ENCODE assay signal across 23 cellular contexts in genomic region chr5:176384991-176385390, GRCh38. TPM values are rescaled to one million over a fixed set of nuclear protein-coding genes. Genes with fewer than 3 reads are reported as not detected.
DNase-seq lines count a peak whose midpoint lies in the region; ATAC-seq, FAIRE-seq and TF ChIP-seq lines count a peak whose summit lies in the region.
"Had no signal": no experiment of that assay in that cellular context is flagged by ENCODE, and none has a peak within 500 bp of the region (broad histone marks: within the 10 kb centered on the region; RNA-seq: fewer than 3 reads in every experiment).

No MANE protein-coding gene starts in this region.

- CTCF ChIA-PET in WTC11 (lab: Charles Lee): no interaction called here

- TF ChIP-seq CTCF in WTC11 (IDR thresholded peaks at IDR 0.05) (no peak), kidney (IDR thresholded peaks at IDR 0.05; ENCODE audit: borderline replicate concordance, extremely low read depth, insufficient read depth) (no peak)

- H3K4me1 Mint-ChIP-seq in WTC11: peaks cover 19% of the 10 kb centered on the region
- H3K4me1 Mint-ChIP-seq in stimulated activated effector memory CD8-positive, alpha-beta T cell treated with anti-CD3 and anti-CD28 coated beads, Interleukin-12 subunit alpha, Interleukin-12 subunit beta, amount 100 ng/mL, for 72 hours: peaks cover 32% of the 10 kb centered on the region

- no peak for ATAC-seq in left ventricle myocardium superior
- ATAC-seq in Right ventricle myocardium superior (ENCODE audit: poor library complexity): no peak
- ATAC-seq in WTC11: no peak
- ATAC-seq in stimulated activated effector memory CD8-positive, alpha-beta T cell treated with anti-CD3 and anti-CD28 coated beads, Interleukin-12 subunit alpha, Interleukin-12 subunit beta, amount 100 ng/mL, for 72 hours: no peak
- no peak for ATAC-seq in HG03135 (IDR thresholded peaks at IDR 0.05; ENCODE audit: unreplicated experiment)
- ATAC-seq: CD8-positive, alpha-beta T cell; PC-3 had no signal

- H3K27ac Mint-ChIP-seq in WTC11: 0 out of 2 replicates have a peak overlapping the region, but pooled peaks have one; percentile 36
- H3K27ac Mint-ChIP-seq in stimulated activated effector memory CD8-positive, alpha-beta T cell treated with anti-CD3 and anti-CD28 coated beads, Interleukin-12 subunit alpha, Interleukin-12 subunit beta, amount 100 ng/mL, for 72 hours: peak overlapping the region; percentile 62
- H3K27ac Mint-ChIP-seq: CD8-positive, alpha-beta T cell; H9 had no signal

- no peaks in the 10 kb centered on the region for H3K9me3 Mint-ChIP-seq in WTC11
- H3K9me3 Mint-ChIP-seq in stimulated activated effector memory CD8-positive, alpha-beta T cell treated with anti-CD3 and anti-CD28 coated beads, Interleukin-12 subunit alpha, Interleukin-12 subunit beta, amount 100 ng/mL, for 72 hours: no peaks in the 10 kb centered on the region
- H3K9me3 Mint-ChIP-seq: CD8-positive, alpha-beta T cell; HFFc6 had no signal

- H3K4me1 ChIP-seq in kidney (ENCODE audit: control insufficient read depth in 1 of 2, insufficient read depth in 1 of 2, low read depth in 1 of 2, low read length in 2 of 2): peaks cover 6 to 8% of the 10 kb centered on the region in 2 donors

- peaks cover 48% of the 10 kb centered on the region for H3K36me3 Mint-ChIP-seq in WTC11
- H3K36me3 Mint-ChIP-seq in stimulated activated effector memory CD8-positive, alpha-beta T cell treated with anti-CD3 and anti-CD28 coated beads, Interleukin-12 subunit alpha, Interleukin-12 subunit beta, amount 100 ng/mL, for 72 hours: peaks cover 91% of the 10 kb centered on the region

- no peak overlapping the region for H3K4me3 Mint-ChIP-seq in WTC11
- no peak overlapping the region for H3K4me3 Mint-ChIP-seq in stimulated activated effector memory CD8-positive, alpha-beta T cell treated with anti-CD3 and anti-CD28 coated beads, Interleukin-12 subunit alpha, Interleukin-12 subunit beta, amount 100 ng/mL, for 72 hours
- H3K4me3 Mint-ChIP-seq: CD8-positive, alpha-beta T cell; HFFc6 had no signal

- peak; percentile 15 for DNase-seq in left ventricle myocardium superior
- DNase-seq in Right ventricle myocardium superior: no peak
- no peak for DNase-seq in WTC11 (ENCODE audit: low spot score)
- DNase-seq in kidney: peak; percentile 28
- no peak for DNase-seq in stimulated activated effector memory CD8-positive, alpha-beta T cell treated with anti-CD3 and anti-CD28 coated beads, Interleukin-12 subunit alpha, Interleukin-12 subunit beta, amount 100 ng/mL, for 72 hours (ENCODE audit: low spot score in 2 of 2)
- no peak for DNase-seq in 8988T
- DNase-seq: ACHN; C1 segment of cervical spinal cord; CD8-positive, alpha-beta T cell; GM23248; H9; HFFc6; MG63; NCI-H1417; NCI-H1694 treated with DMSO at 0.1 percent for 48 hours; NCI-H2081 treated with DMSO at 0.1 percent for 48 hours; NCI-H446; NCI-H526; PC-3; SHP77 treated with DMSO at 0.1 percent for 48 hours had no signal

- intact Hi-C loops in left ventricle myocardium superior (cut with micrococcal nuclease) (no loop called here), Right ventricle myocardium superior (cut with DNase I) (no loop called here), kidney (cut with DNase I) (no loop called here)

- H3K9ac ChIP-seq in kidney (ENCODE audit: low read length in 2 of 2): no peak overlapping the region
- H3K9ac ChIP-seq: GM23248 had no signal

- POLR2A ChIA-PET in WTC11 (lab: Charles Lee): no interaction called here

- H3K36me3 ChIP-seq in kidney (ENCODE audit: control insufficient read depth in 1 of 2, insufficient read depth in 2 of 2, low read length in 2 of 2): peaks cover 15% of the 10 kb centered on the region in 2 donors

- no peaks in the 10 kb centered on the region for H3K9me3 ChIP-seq in kidney (ENCODE audit: control insufficient read depth in 1 of 2, low read length in 2 of 2)
- H3K9me3 ChIP-seq: MG63 had no signal

- no peak overlapping the region for H3K4me3 ChIP-seq in kidney (ENCODE audit: low read length in 2 of 2)
- H3K4me3 ChIP-seq: GM23248, MG63 had no signal

- no peak for FAIRE-seq in kidney (lab: Jason Lieb, UNC)
- FAIRE-seq: G401.6, GM18507 had no signal

- no peaks in the 10 kb centered on the region; the same call in 1 of the 2 replicates for H3K27me3 Mint-ChIP-seq in WTC11 (ENCODE audit: low read depth)

- H3K27ac ChIP-seq in kidney (ENCODE audit: low read depth in 2 of 2, low read length in 2 of 2): no peak overlapping the region
- H3K27ac ChIP-seq: GM23248 had no signal

TF ChIP-seq in WTC11, 78 proteins besides CTCF, POLR2A, EP300 and RAD21:
- TF ChIP-seq USF1 (CRISPR knock-in tag; IDR thresholded peaks at IDR 0.05) (no peak), FOXJ3 (CRISPR knock-in tag; IDR thresholded peaks at IDR 0.05; ENCODE audit: borderline replicate concordance) (no peak), ZBTB43 (CRISPR knock-in tag; IDR thresholded peaks at IDR 0.05) (no peak), RORB (CRISPR knock-in tag; IDR thresholded peaks at IDR 0.05) (no peak), NR1H2 (CRISPR knock-in tag; IDR thresholded peaks at IDR 0.05) (no peak), ZNF396 (CRISPR knock-in tag; IDR thresholded peaks at IDR 0.05; ENCODE audit: borderline replicate concordance) (no peak)
TF ChIP-seq in WTC11: peak in this region for 0.

RNA-seq across cellular contexts. Expression of gene NOP16, which starts 3.4 kb away (rescaled TPM):
- total RNA-seq in left ventricle myocardium superior (19.0 TPM), Right ventricle myocardium superior (18.7 TPM), WTC11 (2021) (51.7 to 57.7 TPM (median 52.1 TPM) in 3 replicates), kidney (18.1 TPM)
- polyA plus RNA-seq in kidney (ENCODE audit: insufficient read depth, low read depth, low replicate concordance): 32.1 TPM

RNA-seq across cellular contexts. Expression of gene HIGD2A, which starts 3.6 kb away (rescaled TPM):
- total RNA-seq in left ventricle myocardium superior: 222 TPM
- total RNA-seq in Right ventricle myocardium superior: 210 TPM
- 98.2 to 112 TPM (median 108 TPM) in 3 replicates for total RNA-seq in WTC11 (2021)
- 105 TPM for total RNA-seq in kidney
- 344 TPM for polyA plus RNA-seq in kidney (ENCODE audit: insufficient read depth, low read depth, low replicate concordance)

RNA-seq across cellular contexts. Expression of gene ARL10, which starts 19.7 kb away (rescaled TPM):
- total RNA-seq in left ventricle myocardium superior: 4.4 TPM
- total RNA-seq in Right ventricle myocardium superior: 5.5 TPM
- 6.8 to 11.4 TPM (median 10.9 TPM) in 3 replicates for total RNA-seq in WTC11 (2021)
- total RNA-seq in kidney: 6.2 TPM
- polyA plus RNA-seq in kidney (ENCODE audit: insufficient read depth, low read depth, low replicate concordance): 2.9 TPM

RNA-seq across cellular contexts. Expression of gene KIAA1191, which starts 23.4 kb away (rescaled TPM):
- 82.2 TPM for total RNA-seq in left ventricle myocardium superior
- 70.8 TPM for total RNA-seq in Right ventricle myocardium superior
- total RNA-seq in WTC11 (2021): 92.7 to 111 TPM (median 103 TPM) in 3 replicates
- total RNA-seq in kidney: 109 TPM
- 208 TPM for polyA plus RNA-seq in kidney (ENCODE audit: insufficient read depth, low read depth, low replicate concordance)

RNA-seq across cellular contexts. Expression of gene CLTB, which starts 31.3 kb away (rescaled TPM):
- total RNA-seq in left ventricle myocardium superior: 223 TPM
- total RNA-seq in Right ventricle myocardium superior: 209 TPM
- 28.6 to 33.8 TPM (median 30.3 TPM) in 3 replicates for total RNA-seq in WTC11 (2021)
- total RNA-seq in kidney: 76.3 TPM
- 151 TPM for polyA plus RNA-seq in kidney (ENCODE audit: insufficient read depth, low read depth, low replicate concordance)

Comparison
In these comparisons a context has a peak if more than half of its experiments do, and no peak if none do; other contexts are left out.
1. DNase-seq: peak in left ventricle myocardium superior (single experiment) and kidney (single experiment); none in Right ventricle myocardium superior (single experiment), WTC11 (single experiment), stimulated activated effector memory CD8-positive, alpha-beta T cell treated with anti-CD3 and anti-CD28 coated beads, Interleukin-12 subunit alpha, Interleukin-12 subunit beta, amount 100 ng/mL, for 72 hours (0 of 2) and 8988T (single experiment).